ENCODE assay signal across 14 cellular contexts in genomic region chr4:97500423-97500822, GRCh38.
DNase-seq lines count a peak whose midpoint lies in the region; ATAC-seq, FAIRE-seq and TF ChIP-seq lines count a peak whose summit lies in the region.
"Had no signal": no experiment of that assay in that cellular context is flagged by ENCODE, and none has a peak within 500 bp of the region (broad histone marks: within the 10 kb centered on the region; RNA-seq: fewer than 3 reads in every experiment).

No MANE protein-coding gene starts in this region.

- FAIRE-seq in H1 (lab: Jason Lieb, UNC) = no peak
- FAIRE-seq: bronchial epithelial cell had no signal

- H3K4ac ChIP-seq in H1 (replicated peaks; ENCODE audit: insufficient read length, low read depth, low read length) = no peak overlapping the region

- H3K4me2 ChIP-seq in H1 (ENCODE audit: insufficient read depth in 1 of 2, low read depth in 2 of 2, low read length in 2 of 2) = no peak overlapping the region

- H2BK12ac ChIP-seq in H1 (ENCODE audit: low read depth, low read length) = 0 out of 2 replicates have a peak overlapping the region, but pooled peaks have one; percentile 23

- H4K91ac ChIP-seq in H1 (replicated peaks; ENCODE audit: insufficient read length, low read length) = no peak overlapping the region

- H3K79me1 ChIP-seq in H1 (ENCODE audit: low read depth, low read length) = no peaks in the 10 kb centered on the region

- no peaks in the 10 kb centered on the region for H3K36me3 Mint-ChIP-seq in activated T-cell treated with anti-CD3 and anti-CD28 coated beads, Interleukin-2, amount 50 U/mL, for 72 hours (ENCODE audit: insufficient read depth in 2 of 2)

- TF ChIP-seq RAD21 in H1 (IDR thresholded peaks at IDR 0.05 in 1 of 2, conservative IDR thresholded peaks at IDR 0.05 in 1 of 2; ENCODE audit: low read depth in 2 of 2, low read length in 2 of 2) = no peak

- no peak overlapping the region for H3K18ac ChIP-seq in H1 (ENCODE audit: extremely low read depth, low read length)

- CTCF ChIA-PET in H1 (lab: Charles Lee; ENCODE audit: partially characterized antibody) = interaction anchor here (0.7 to 1.3 kb wide), 2 partner anchors 30 to 214 kb away, joined by 3 read pairs; no protein-coding TSS in a partner anchor

- DNase-seq in GM19240 (ENCODE audit: insufficient read length, low spot score) = peak; percentile 0
- no peak for DNase-seq in H1 (ENCODE audit: low read depth in 1 of 2, low spot score in 2 of 2)
- no peak for DNase-seq in AG20443 (ENCODE audit: low spot score)
- no peak for DNase-seq in left lobe of liver (ENCODE audit: low spot score)
- DNase-seq in activated T-cell treated with anti-CD3 and anti-CD28 coated beads, Interleukin-2, amount 50 U/mL, for 72 hours = no peak
- no peak for DNase-seq in pons (ENCODE audit: low spot score)
- DNase-seq: activated B cell treated with CpG ODN at 0.5 μM for 24 hours, COR-L47, NCI-H2081 treated with DMSO at 0.1 percent for 48 hours, transverse colon had no signal

- no peak overlapping the region for H2BK120ac ChIP-seq in H1 (replicated peaks; ENCODE audit: low read depth, low read length)

- H3K27ac ChIP-seq in H1 (ENCODE audit: low read depth, low read length) = no peak overlapping the region
- H3K27ac ChIP-seq: transverse colon had no signal

- no peak overlapping the region; the same call in 1 of the 2 replicates for H2AK5ac ChIP-seq in H1 (ENCODE audit: low read depth, low read length)

- no peaks in the 10 kb centered on the region for H3K27me3 Mint-ChIP-seq in activated T-cell treated with anti-CD3 and anti-CD28 coated beads, Interleukin-2, amount 50 U/mL, for 72 hours (ENCODE audit: low read depth)
- H3K27me3 Mint-ChIP-seq: activated B cell treated with CpG ODN at 0.5 μM for 24 hours had no signal

- no peaks in the 10 kb centered on the region for H3K79me2 ChIP-seq in H1 (ENCODE audit: control insufficient read depth in 1 of 2, insufficient read depth in 2 of 2, low read length in 2 of 2)

- H3K4me3 ChIP-seq in H1 (ENCODE audit: extremely low read depth in 1 of 4, insufficient read depth in 2 of 4, low read depth in 3 of 4, low read length in 4 of 4) = no peak overlapping the region
- H3K4me3 ChIP-seq: transverse colon had no signal

- no peaks in the 10 kb centered on the region for H3K36me3 ChIP-seq in H1 (ENCODE audit: control insufficient read depth in 2 of 4, insufficient read depth in 4 of 4, low read length in 3 of 4)
- H3K36me3 ChIP-seq: transverse colon had no signal

- H3K9ac ChIP-seq in H1 (replicated peaks in 1 of 4; ENCODE audit: extremely low read depth in 1 of 4, low read depth in 3 of 4, low read length in 3 of 4) = no peak overlapping the region

- H4K5ac ChIP-seq in H1 (ENCODE audit: insufficient read length, low read depth, low read length) = no peak overlapping the region

- H3K4me3 Mint-ChIP-seq in activated T-cell treated with anti-CD3 and anti-CD28 coated beads, Interleukin-2, amount 50 U/mL, for 72 hours = no peak overlapping the region
- H3K4me3 Mint-ChIP-seq: activated B cell treated with CpG ODN at 0.5 μM for 24 hours; activated T-helper 1 cell treated with anti-CD3 and anti-CD28 coated beads, Interleukin-12 subunit alpha, Interleukin-12 subunit beta, Interleukin-2, Interleukin-4 antibody, amounts not matched to agents 30 ng/mL and 10 ng/mL and 1 ng/mL, durations not matched to agents 14 hours and 24 hours and 36 hours had no signal

- TF ChIP-seq CTCF in H1 (IDR thresholded peaks at IDR 0.05; ENCODE audit: control extremely low read depth in 1 of 3, insufficient read depth in 1 of 3, low read depth in 1 of 3, low read length in 3 of 3) = no peak

- no peak overlapping the region for H2BK5ac ChIP-seq in H1 (ENCODE audit: low read depth, low read length)

- H3K56ac ChIP-seq in H1 (replicated peaks; ENCODE audit: insufficient read length, low read depth, low read length) = no peak overlapping the region

- H3K23ac ChIP-seq in H1 (ENCODE audit: insufficient read length) = no peak overlapping the region

- H3K4me1 ChIP-seq in H1 (replicated peaks in 1 of 4; ENCODE audit: control insufficient read depth in 3 of 4, insufficient read depth in 4 of 4, low read length in 3 of 4) = peaks cover 0 to 7% (median 2%) of the 10 kb centered on the region in 4 experiments; a peak in 2 of 7 replicates
- H3K4me1 ChIP-seq: transverse colon had no signal

- H2BK15ac ChIP-seq in H1 (ENCODE audit: low read length) = no peak overlapping the region

- H3K9me3 Mint-ChIP-seq in activated T-cell treated with anti-CD3 and anti-CD28 coated beads, Interleukin-2, amount 50 U/mL, for 72 hours = no peaks in the 10 kb centered on the region
- H3K9me3 Mint-ChIP-seq: activated T-helper 1 cell treated with anti-CD3 and anti-CD28 coated beads, Interleukin-12 subunit alpha, Interleukin-12 subunit beta, Interleukin-2, Interleukin-4 antibody, amounts not matched to agents 30 ng/mL and 10 ng/mL and 1 ng/mL, durations not matched to agents 14 hours and 24 hours and 36 hours had no signal

- 89% methylated on average over 2 of the region's 2 CpGs; no CpG with 5 or more reads in 1 of the 2 experiments for WGBS in H1 (ENCODE audit: extremely low coverage in 1 of 2, insufficient coverage in 1 of 2, insufficient read length in 1 of 2, insufficient replicate concordance in 2 of 2, low coverage in 1 of 2, low lambda C conversion rate in 2 of 2, missing lambda C conversion rate in 1 of 2), 2 experiments

- no peak overlapping the region for H3K14ac ChIP-seq in H1 (ENCODE audit: insufficient read length)

- H3K4me1 Mint-ChIP-seq in activated T-cell treated with anti-CD3 and anti-CD28 coated beads, Interleukin-2, amount 50 U/mL, for 72 hours (ENCODE audit: low read depth) = no peaks in the 10 kb centered on the region
- H3K4me1 Mint-ChIP-seq: activated B cell treated with CpG ODN at 0.5 μM for 24 hours had no signal

- H3K27me3 ChIP-seq in H1 (replicated peaks in 1 of 4; ENCODE audit: control insufficient read depth in 3 of 4, extremely low read depth in 1 of 4, insufficient read depth in 3 of 4, low read length in 3 of 4) = no peaks in the 10 kb centered on the region
- H3K27me3 ChIP-seq: transverse colon had no signal

- H4K20me1 ChIP-seq in H1 (replicated peaks in 1 of 2; ENCODE audit: control insufficient read depth in 1 of 2, insufficient read depth in 2 of 2, low read length in 2 of 2) = no peaks in the 10 kb centered on the region

- H2BK20ac ChIP-seq in H1 (ENCODE audit: low read length) = no peak overlapping the region

- no peak overlapping the region for H4K8ac ChIP-seq in H1 (ENCODE audit: extremely low read depth, insufficient read depth, low read length)

- no peaks in the 10 kb centered on the region for H3K9me3 ChIP-seq in H1 (ENCODE audit: insufficient read depth in 2 of 2, low read depth in 1 of 2, low read length in 1 of 2)
- H3K9me3 ChIP-seq: transverse colon had no signal

- POLR2A ChIA-PET in H1 (lab: Charles Lee; ENCODE audit: partially characterized antibody) = no interaction called here

- H3K23me2 ChIP-seq in H1 (ENCODE audit: low read depth, low read length) = no peaks in the 10 kb centered on the region

- no peak for TF ChIP-seq EP300 in H1 (IDR thresholded peaks at IDR 0.05; ENCODE audit: borderline replicate concordance in 1 of 2, low read depth in 2 of 2, low read length in 2 of 2)

- ATAC-seq in GM21825 (IDR thresholded peaks at IDR 0.05; ENCODE audit: unreplicated experiment) (peak; percentile 99), HG03175 (IDR thresholded peaks at IDR 0.05; ENCODE audit: unreplicated experiment) (peak; percentile 99), left lobe of liver (no peak)
- ATAC-seq in activated T-cell treated with anti-CD3 and anti-CD28 coated beads, Interleukin-2, amount 50 U/mL, for 72 hours (replicated peaks in 1 of 2) = no peak

- H3K27ac Mint-ChIP-seq in activated T-cell treated with anti-CD3 and anti-CD28 coated beads, Interleukin-2, amount 50 U/mL, for 72 hours = no peak overlapping the region
- H3K27ac Mint-ChIP-seq: activated B cell treated with CpG ODN at 0.5 μM for 24 hours; activated T-helper 1 cell treated with anti-CD3 and anti-CD28 coated beads, Interleukin-12 subunit alpha, Interleukin-12 subunit beta, Interleukin-2, Interleukin-4 antibody, amounts not matched to agents 30 ng/mL and 10 ng/mL and 1 ng/mL, durations not matched to agents 14 hours and 24 hours and 36 hours had no signal

- no peak overlapping the region for H2AFZ ChIP-seq in H1 (ENCODE audit: low read length)

- TF ChIP-seq POLR2A in H1 (IDR thresholded peaks at IDR 0.05; ENCODE audit: control extremely low read depth in 1 of 2, low read depth in 2 of 2, low read length in 2 of 2) = no peak

TF ChIP-seq in H1, 55 proteins besides CTCF, POLR2A, EP300 and RAD21:
- TF ChIP-seq SIX5 (IDR thresholded peaks at IDR 0.05; ENCODE audit: low read depth, low read length) (no peak), TBP (IDR thresholded peaks at IDR 0.05; ENCODE audit: low read depth, low read length) (no peak)

Comparison
In these comparisons a context has a peak if more than half of its experiments do, and no peak if none do; other contexts are left out.
1. ATAC-seq: peak in GM21825 (single experiment) and HG03175 (single experiment); none in left lobe of liver (single experiment) and activated T-cell treated with anti-CD3 and anti-CD28 coated beads, Interleukin-2, amount 50 U/mL, for 72 hours (0 of 2).